In the genomic region with DNA sequence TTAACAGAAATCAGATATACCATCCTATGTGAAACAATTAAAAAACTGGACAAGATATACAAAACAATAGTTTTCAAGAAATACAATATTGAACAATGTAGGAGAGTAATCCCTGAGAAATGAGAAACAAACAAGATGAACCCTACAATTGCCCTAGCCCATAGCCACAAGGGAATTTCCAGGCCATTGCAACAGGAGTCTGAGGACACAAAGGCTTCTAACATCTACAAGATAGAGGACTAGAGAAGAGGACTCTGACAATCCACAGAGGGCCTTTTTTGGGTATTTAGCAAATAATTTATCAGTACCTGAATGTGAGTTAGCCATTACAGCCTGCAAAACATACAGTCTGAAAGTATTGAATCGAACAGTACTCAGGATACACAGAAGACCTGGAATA, we compare ENCODE assay signal across 20 cellular contexts.
DNase-seq lines count a peak whose midpoint lies in the region; ATAC-seq and TF ChIP-seq lines count a peak whose summit lies in the region.
"Had no signal": no experiment of that assay in that cellular context is flagged by ENCODE, and none has a peak within 500 bp of the region (broad histone marks: within the 10 kb centered on the region; RNA-seq: fewer than 3 reads in every experiment).

No MANE protein-coding gene starts in this region.

- no peak overlapping the region for H4K91ac ChIP-seq in trophoblast cell (ENCODE audit: low read depth, low read length)

- H3K27ac ChIP-seq in GM23338 (ENCODE audit: low read depth) (no peak overlapping the region), trophoblast cell (ENCODE audit: low read depth, low read length) (no peak overlapping the region)
- H3K27ac ChIP-seq: esophagus muscularis mucosa, left lung had no signal

- H2BK12ac ChIP-seq in trophoblast cell (ENCODE audit: low read length): no peak overlapping the region

- no peak overlapping the region for H2AK5ac ChIP-seq in trophoblast cell (ENCODE audit: low read length)

- H2BK120ac ChIP-seq in trophoblast cell (ENCODE audit: insufficient read depth, low read length, poor library complexity): no peak overlapping the region

- H2AFZ ChIP-seq in GM23338 (no peak overlapping the region), trophoblast cell (ENCODE audit: insufficient read depth, low read length, poor library complexity) (no peak overlapping the region)

- H3K27ac Mint-ChIP-seq in GM23338: peak overlapping the region; percentile 31; the same call in 1 of the 2 replicates
- H3K27ac Mint-ChIP-seq: stimulated activated naive B cell treated with anti-CD40 and anti-IgM and Interleukin-4, amounts not matched to agents 10 μg/mL and 1 μg/mL and 100 μg/mL, for 72 hours had no signal

- in situ Hi-C loops in HAP-1 (cut with MboI; ENCODE audit: low sequenced_read_pairs): no loop called here

- no peak overlapping the region for H3K23ac ChIP-seq in trophoblast cell (ENCODE audit: low read length)

- H3K4me3 ChIP-seq in GM12865 (ENCODE audit: low read depth, low read length) (no peak overlapping the region), GM23338 (no peak overlapping the region), HAP-1 (no peak overlapping the region), trophoblast cell (ENCODE audit: low read depth, low read length) (no peak overlapping the region)
- H3K4me3 ChIP-seq: esophagus muscularis mucosa, left lung had no signal

- peaks cover 2% of the 10 kb centered on the region for H3K27me3 Mint-ChIP-seq in GM23338 (ENCODE audit: insufficient read depth, low read depth, poor library complexity)
- H3K27me3 Mint-ChIP-seq: activated CD4-positive, alpha-beta T cell treated with anti-CD3 and anti-CD28 coated beads, Interleukin-2, amount 10 ng/mL, durations not matched to agents 7 days and 5 days; central memory CD8-positive, alpha-beta T cell; stimulated activated naive B cell treated with anti-CD40 and anti-IgM and Interleukin-4, amounts not matched to agents 10 μg/mL and 1 μg/mL and 100 μg/mL, for 72 hours had no signal

- no peak overlapping the region for H3K4me2 ChIP-seq in GM23338
- no peak overlapping the region for H3K4me2 ChIP-seq in trophoblast cell (ENCODE audit: low read length)

- H3K4ac ChIP-seq in trophoblast cell (ENCODE audit: low read depth, low read length): no peak overlapping the region

- no peaks in the 10 kb centered on the region for H3K79me1 ChIP-seq in trophoblast cell (ENCODE audit: low read length)

- no peaks in the 10 kb centered on the region for H3K36me3 Mint-ChIP-seq in GM23338 (ENCODE audit: low read depth)
- H3K36me3 Mint-ChIP-seq: stimulated activated naive B cell treated with anti-CD40 and anti-IgM and Interleukin-4, amounts not matched to agents 10 μg/mL and 1 μg/mL and 100 μg/mL, for 72 hours had no signal

- no peaks in the 10 kb centered on the region for H3K4me1 ChIP-seq in GM23338 (ENCODE audit: insufficient read depth)
- H3K4me1 ChIP-seq in HAP-1: no peaks in the 10 kb centered on the region
- H3K4me1 ChIP-seq in trophoblast cell (ENCODE audit: control insufficient read depth in 1 of 2, insufficient read depth in 2 of 2, low read length in 2 of 2): no peaks in the 10 kb centered on the region
- H3K4me1 ChIP-seq: esophagus muscularis mucosa, left lung had no signal

- TF ChIP-seq CTCF in GM12865 (IDR thresholded peaks at IDR 0.05; ENCODE audit: insufficient read depth, low read depth, low read length, missing control alignments) (no peak), GM23338 (conservative IDR thresholded peaks at IDR 0.05; ENCODE audit: low read depth in 2 of 2) (no peak)

- H2BK5ac ChIP-seq in trophoblast cell (ENCODE audit: low read depth, low read length, poor library complexity): no peak overlapping the region

- peak; percentile 78 for ATAC-seq in GM18907 (IDR thresholded peaks at IDR 0.05; ENCODE audit: unreplicated experiment)
- no peak for ATAC-seq in GM23338
- peak; percentile 50 for ATAC-seq in HG03432 (IDR thresholded peaks at IDR 0.05; ENCODE audit: unreplicated experiment)
- no peak for ATAC-seq in HG03025 (IDR thresholded peaks at IDR 0.05; ENCODE audit: low FRiP score, unreplicated experiment)
- ATAC-seq: HCT116; left lung; stimulated activated naive B cell treated with anti-CD40 and anti-IgM and Interleukin-4, amounts not matched to agents 10 μg/mL and 1 μg/mL and 100 μg/mL, for 72 hours had no signal

- H3K4me1 Mint-ChIP-seq in GM23338: peaks cover 22% of the 10 kb centered on the region; the same call in 2 of the 3 replicates
- H3K4me1 Mint-ChIP-seq: stimulated activated naive B cell treated with anti-CD40 and anti-IgM and Interleukin-4, amounts not matched to agents 10 μg/mL and 1 μg/mL and 100 μg/mL, for 72 hours had no signal

- H3K36me3 ChIP-seq in GM23338 (ENCODE audit: insufficient read depth) (no peaks in the 10 kb centered on the region), HAP-1 (replicated peaks) (no peaks in the 10 kb centered on the region), trophoblast cell (ENCODE audit: control insufficient read depth in 1 of 2, insufficient read depth in 2 of 2, low read length in 2 of 2) (no peaks in the 10 kb centered on the region)
- H3K36me3 ChIP-seq: esophagus muscularis mucosa, left lung had no signal

- no peaks in the 10 kb centered on the region for H3F3A ChIP-seq in GM23338 (replicated peaks; ENCODE audit: low read depth)

- no peak overlapping the region for H3K18ac ChIP-seq in trophoblast cell (ENCODE audit: low read length)

- H3K79me2 ChIP-seq in GM23338 (replicated peaks; ENCODE audit: insufficient read depth) (no peaks in the 10 kb centered on the region), trophoblast cell (ENCODE audit: control insufficient read depth, insufficient read depth, low read length, poor library complexity) (no peaks in the 10 kb centered on the region)

- H3K9me2 ChIP-seq in GM23338 (ENCODE audit: insufficient read depth): no peaks in the 10 kb centered on the region

- DNase-seq in GM12865 (ENCODE audit: low read depth) (peak; percentile 33), GM23338 (ENCODE audit: low spot score) (no peak), HAP-1 (ENCODE audit: low spot score in 2 of 2) (no peak), trophoblast cell (no peak), NOMO-1 treated with dmso at 0.1 percent for 144 hours (lab: John Stamatoyannopoulos, UW; ENCODE audit: unreplicated experiment) (no peak)
- DNase-seq: activated CD4-positive, alpha-beta T cell treated with anti-CD3 and anti-CD28 coated beads, Interleukin-2, amount 10 ng/mL, durations not matched to agents 7 days and 5 days; activated naive CD4-positive, alpha-beta T cell; anterior cingulate cortex; C1 segment of cervical spinal cord; KG1; left lung; NCI-H2081; retina; stimulated activated naive B cell treated with anti-CD40 and anti-IgM and Interleukin-4, amounts not matched to agents 10 μg/mL and 1 μg/mL and 100 μg/mL, for 72 hours had no signal

- H3K27me3 ChIP-seq in GM23338 (ENCODE audit: insufficient read depth) (no peaks in the 10 kb centered on the region), HAP-1 (ENCODE audit: low read depth) (no peaks in the 10 kb centered on the region), trophoblast cell (ENCODE audit: insufficient read depth, low read length) (no peaks in the 10 kb centered on the region)
- H3K27me3 ChIP-seq: esophagus muscularis mucosa, left lung had no signal

- no peaks in the 10 kb centered on the region; the same call in 2 of the 3 replicates for H3K9me3 Mint-ChIP-seq in GM23338
- H3K9me3 Mint-ChIP-seq: central memory CD8-positive, alpha-beta T cell; stimulated activated naive B cell treated with anti-CD40 and anti-IgM and Interleukin-4, amounts not matched to agents 10 μg/mL and 1 μg/mL and 100 μg/mL, for 72 hours had no signal

- no peaks in the 10 kb centered on the region for H4K20me1 ChIP-seq in GM23338 (replicated peaks; ENCODE audit: insufficient read depth)

- no peak overlapping the region for H3K14ac ChIP-seq in trophoblast cell (ENCODE audit: low read length)

- H3K9ac ChIP-seq in trophoblast cell (ENCODE audit: low read length): no peak overlapping the region

- H3K9me3 ChIP-seq in HAP-1: no peaks in the 10 kb centered on the region; the same call in 1 of the 2 replicates
- no peaks in the 10 kb centered on the region for H3K9me3 ChIP-seq in trophoblast cell (ENCODE audit: insufficient read depth, low read depth, low read length)
- H3K9me3 ChIP-seq: esophagus muscularis mucosa had no signal

- no peak overlapping the region for H3K4me3 Mint-ChIP-seq in GM23338
- H3K4me3 Mint-ChIP-seq: activated CD4-positive, alpha-beta T cell treated with anti-CD3 and anti-CD28 coated beads, Interleukin-2, amount 10 ng/mL, durations not matched to agents 7 days and 5 days; central memory CD8-positive, alpha-beta T cell; stimulated activated naive B cell treated with anti-CD40 and anti-IgM and Interleukin-4, amounts not matched to agents 10 μg/mL and 1 μg/mL and 100 μg/mL, for 72 hours had no signal

- no peak overlapping the region for H4K8ac ChIP-seq in trophoblast cell (ENCODE audit: low read depth, low read length)

- H4K12ac ChIP-seq in trophoblast cell (ENCODE audit: low read depth, low read length): no peak overlapping the region

- no CpG with 5 or more reads among the region's 1 CpG for WGBS in trophoblast cell (ENCODE audit: extremely low coverage, insufficient coverage, insufficient read length)

TF ChIP-seq in GM23338, 12 proteins besides CTCF, POLR2A, EP300 and RAD21 (continues in another document):
- TF ChIP-seq POLR2AphosphoS5 (IDR thresholded peaks at IDR 0.05; ENCODE audit: low read depth): no peak
- no peak for TF ChIP-seq ZNF114 (CRISPR knock-in tag; IDR thresholded peaks at IDR 0.05)
- TF ChIP-seq, protein P1, sequence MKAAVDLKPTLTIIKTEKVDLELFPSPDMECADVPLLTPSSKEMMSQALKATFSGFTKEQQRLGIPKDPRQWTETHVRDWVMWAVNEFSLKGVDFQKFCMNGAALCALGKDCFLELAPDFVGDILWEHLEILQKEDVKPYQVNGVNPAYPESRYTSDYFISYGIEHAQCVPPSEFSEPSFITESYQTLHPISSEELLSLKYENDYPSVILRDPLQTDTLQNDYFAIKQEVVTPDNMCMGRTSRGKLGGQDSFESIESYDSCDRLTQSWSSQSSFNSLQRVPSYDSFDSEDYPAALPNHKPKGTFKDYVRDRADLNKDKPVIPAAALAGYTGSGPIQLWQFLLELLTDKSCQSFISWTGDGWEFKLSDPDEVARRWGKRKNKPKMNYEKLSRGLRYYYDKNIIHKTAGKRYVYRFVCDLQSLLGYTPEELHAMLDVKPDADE (IDR thresholded peaks at IDR 0.05): no peak

Comparison
In these comparisons a context has a peak if more than half of its experiments do, and no peak if none do; other contexts are left out.
1. ATAC-seq: peak in GM18907 (single experiment) and HG03432 (single experiment); none in GM23338 (single experiment) and HG03025 (single experiment).